ENCODE assay signal across 8 cellular contexts in genomic region chr7:130440527-130441365, GRCh38. TPM values are rescaled to one million over a fixed set of nuclear protein-coding genes. Genes with fewer than 3 reads are reported as not detected.
DNase-seq lines count a peak whose midpoint lies in the region; ATAC-seq and TF ChIP-seq lines count a peak whose summit lies in the region.

Gene CEP41, minus strand, starts transcription at chr7:130441016. Its CDS starts 50 bp downstream, at chr7:130440966.

- in situ Hi-C loops in GM13976 (cut with MboI; ENCODE audit: low sequenced_read_pairs, unreplicated experiment) (no loop called here), transverse colon (cut with MboI; ENCODE audit: low pct_ligation_motif_present in 1 of 4, low pct_unique_long_range_greater_than_20kb in 1 of 4, low sequenced_read_pairs in 3 of 4) (no loop called here)

- H3K27ac ChIP-seq in adrenal gland (peak within 1 kb of the TSS; percentile 76 to 93 (median 85)), trophoblast cell (ENCODE audit: low read depth, low read length) (peak within 1 kb of the TSS; percentile 97), transverse colon (peak within 1 kb of the TSS; percentile 81 to 86 (median 85))

- peak within 1 kb of the TSS; percentile 75 for H3K4me2 ChIP-seq in trophoblast cell (ENCODE audit: low read length)

- peak; percentile 98 for DNase-seq in GM13976 (ENCODE audit: low spot score)
- DNase-seq in NCI-H146 (lab: John Stamatoyannopoulos, UW): peak; percentile 98
- peak; percentile 76 to 93 (median 86) for DNase-seq in T-cell
- DNase-seq in adrenal gland: peak; percentile 98 to 99 (median 99)
- DNase-seq in cardiac septum (ENCODE audit: low spot score): peak; percentile 97
- peak; percentile 99 to 100 for DNase-seq in trophoblast cell
- DNase-seq in transverse colon: peak; percentile 96

- H3K79me2 ChIP-seq in trophoblast cell (ENCODE audit: control insufficient read depth, insufficient read depth, low read length, poor library complexity): peaks cover 2% of the 10 kb centered on the region

- peak within 1 kb of the TSS; percentile 52 for H2BK12ac ChIP-seq in trophoblast cell (ENCODE audit: low read length)

- H3K18ac ChIP-seq in trophoblast cell (ENCODE audit: low read length): peak within 1 kb of the TSS; percentile 97

- H3K4ac ChIP-seq in trophoblast cell (ENCODE audit: low read depth, low read length): peak within 1 kb of the TSS; percentile 80

- H3K9me3 ChIP-seq in adrenal gland (replicated peaks in 1 of 3): no peaks in the 10 kb centered on the region
- H3K9me3 ChIP-seq in trophoblast cell (ENCODE audit: insufficient read depth, low read depth, low read length): no peaks in the 10 kb centered on the region
- H3K9me3 ChIP-seq in transverse colon: no peaks in the 10 kb centered on the region

- CTCF ChIA-PET in T-cell (lab: Charles Lee): interaction anchor here in 1 of 2 donors (0.9 kb wide), 1 partner anchor 371 kb away, joined by 7 read pairs; no protein-coding TSS in a partner anchor

- no peak for TF ChIP-seq EP300 in transverse colon (IDR thresholded peaks at IDR 0.05; ENCODE audit: low read depth)

- peak within 1 kb of the TSS; percentile 63 for H2AFZ ChIP-seq in trophoblast cell (ENCODE audit: insufficient read depth, low read length, poor library complexity)

- peak within 1 kb of the TSS; percentile 95 to 99 for H3K27ac Mint-ChIP-seq in T-cell

- peak within 1 kb of the TSS; percentile 99 for H4K91ac ChIP-seq in trophoblast cell (ENCODE audit: low read depth, low read length)

- H3K9me3 Mint-ChIP-seq in T-cell: no peaks in the 10 kb centered on the region

- H3K79me1 ChIP-seq in trophoblast cell (ENCODE audit: low read length): peaks cover 13% of the 10 kb centered on the region

- peak in 1 of 2 donors; percentile 31 for TF ChIP-seq POLR2A in adrenal gland (IDR thresholded peaks at IDR 0.05)
- no peak for TF ChIP-seq POLR2A in transverse colon (IDR thresholded peaks at IDR 0.05)

- H2BK5ac ChIP-seq in trophoblast cell (ENCODE audit: low read depth, low read length, poor library complexity): peak within 1 kb of the TSS; percentile 99

- ATAC-seq in HG02852 (IDR thresholded peaks at IDR 0.05; ENCODE audit: unreplicated experiment) (peak; percentile 99), T-cell (replicated peaks in 1 of 4) (peak; percentile 92 to 99 (median 94))

- peaks cover 43 to 50% (median 47%) of the 10 kb centered on the region in 3 donors for H3K4me1 Mint-ChIP-seq in T-cell

- H3K27me3 ChIP-seq in adrenal gland: no peaks in the 10 kb centered on the region
- H3K27me3 ChIP-seq in trophoblast cell (ENCODE audit: insufficient read depth, low read length): no peaks in the 10 kb centered on the region
- H3K27me3 ChIP-seq in transverse colon: no peaks in the 10 kb centered on the region

- H3K27me3 Mint-ChIP-seq in T-cell: no peaks in the 10 kb centered on the region

- H3K36me3 ChIP-seq in adrenal gland (replicated peaks in 1 of 2) (no peaks in the 10 kb centered on the region), trophoblast cell (ENCODE audit: control insufficient read depth in 1 of 2, insufficient read depth in 2 of 2, low read length in 2 of 2) (no peaks in the 10 kb centered on the region), transverse colon (no peaks in the 10 kb centered on the region)

- intact Hi-C loops in adrenal gland (cut with DNase I): no loop called here
- intact Hi-C loops in cardiac septum (cut with DNase I): loop anchor here (10.0 kb wide), 2 partner anchors 76 to 166 kb away; no protein-coding TSS in a partner anchor
- intact Hi-C loops in transverse colon (cut with DNase I; ENCODE audit: low total_unique reads): no loop called here

- H3K4me3 Mint-ChIP-seq in T-cell: peak within 1 kb of the TSS; percentile 96 to 98 (median 98)

- POLR2A ChIA-PET in T-cell (lab: Charles Lee): interaction anchor here (0.6 to 0.7 kb wide), 2 partner anchors 20 to 489 kb away, joined by 3 to 8 read pairs; no protein-coding TSS in a partner anchor

- peak within 1 kb of the TSS; percentile 94 for H3K14ac ChIP-seq in trophoblast cell (ENCODE audit: low read length)

- H3K23ac ChIP-seq in trophoblast cell (ENCODE audit: low read length): no peak within 1 kb of the TSS

- 2 to 8% (median 4%) methylated on average over 16 to 61 of the region's 61 CpGs for WGBS in adrenal gland, 4 donors
- no CpG with 5 or more reads among the region's 61 CpGs for WGBS in trophoblast cell (ENCODE audit: extremely low coverage, insufficient coverage, insufficient read length)
- 6% methylated on average over 44 of the region's 61 CpGs; no CpG with 5 or more reads in 1 of the 2 donors for WGBS in transverse colon (ENCODE audit: low coverage in 1 of 2), 2 donors

- peak within 1 kb of the TSS; percentile 94 for H4K12ac ChIP-seq in trophoblast cell (ENCODE audit: low read depth, low read length)

- H3K4me1 ChIP-seq in adrenal gland (replicated peaks in 1 of 2) (peaks cover 6 to 20% of the 10 kb centered on the region in 2 donors), trophoblast cell (ENCODE audit: control insufficient read depth in 1 of 2, insufficient read depth in 2 of 2, low read length in 2 of 2) (peaks cover 5 to 9% of the 10 kb centered on the region in 2 experiments), transverse colon (peaks cover 7 to 10% (median 8%) of the 10 kb centered on the region in 4 donors)

- H4K8ac ChIP-seq in trophoblast cell (ENCODE audit: low read depth, low read length): peak within 1 kb of the TSS; percentile 87

- no peaks in the 10 kb centered on the region for H3K36me3 Mint-ChIP-seq in T-cell

- peak within 1 kb of the TSS; percentile 98 for H2AK5ac ChIP-seq in trophoblast cell (ENCODE audit: low read length)

- TF ChIP-seq CTCF in GM13976 (IDR thresholded peaks at IDR 0.05; ENCODE audit: borderline replicate concordance, control extremely low read depth, extremely low read depth, insufficient read depth, missing control alignments) (no peak), adrenal gland (IDR thresholded peaks at IDR 0.05) (no peak), transverse colon (IDR thresholded peaks at IDR 0.05) (no peak)

- peak within 1 kb of the TSS; percentile 93 for H3K9ac ChIP-seq in trophoblast cell (ENCODE audit: low read length)

- H2BK120ac ChIP-seq in trophoblast cell (ENCODE audit: insufficient read depth, low read length, poor library complexity): peak within 1 kb of the TSS; percentile 99

- H3K4me3 ChIP-seq in adrenal gland (peak within 1 kb of the TSS; percentile 45 to 82 (median 64)), trophoblast cell (ENCODE audit: low read depth, low read length) (peak within 1 kb of the TSS; percentile 81), transverse colon (peak within 1 kb of the TSS; percentile 33 to 87 (median 62))

RNA-seq across cellular contexts. Expression of gene CEP41, which starts in this region (rescaled TPM):
- total RNA-seq in T-cell (10 to 100 TPM in 1 of 5 donors, 1 to 10 TPM in 4; 6.3 to 13.6 (median 9.2) TPM), adrenal gland (10 to 100 TPM; 10.2 to 21.4 (median 17.5) TPM), cardiac septum (4.6 TPM), transverse colon (1 to 10 TPM in 2 of 4 donors, under 1 TPM in 1, not detected in 1; 0.75 to 4.8 (median 2.7) TPM)
- polyA plus RNA-seq in adrenal gland: 10 to 100 TPM in 1 of 3 donors, 1 to 10 TPM in 2; 3.9 to 22.9 (median 4.4) TPM
- 13.5 and 14.0 TPM in 2 replicates for polyA plus RNA-seq in trophoblast cell (2013)

Comparison
In these comparisons a context has a peak if more than half of its experiments do, and no peak if none do; other contexts are left out.
1. Peak in every context shown above with its lines: DNase-seq, ATAC-seq, H3K4me3 ChIP-seq and H3K27ac ChIP-seq.